16 cellular contexts compared by ENCODE assay signal in genomic region chr16:73031155-73031866, GRCh38. TPM values are rescaled to one million over a fixed set of nuclear protein-coding genes. Genes with fewer than 3 reads are reported as not detected.
A peak's percentile ranks its signal among the peaks of the same experiment; 100 is the strongest.
DNase-seq lines count a peak whose midpoint lies in the region; TF ChIP-seq lines count a peak whose summit lies in the region.
"Had no signal": no experiment of that assay in that cellular context is flagged by ENCODE, and none has a peak within 500 bp of the region (broad histone marks: within the 10 kb centered on the region; RNA-seq: fewer than 3 reads in every experiment).

No MANE protein-coding gene starts in this region.

- CTCF ChIA-PET in mammary epithelial cell (lab: Charles Lee; ENCODE audit: low non-redundant PET), result no interaction called here

- H3K27me3 Mint-ChIP-seq in endothelial cell (ENCODE audit: unreplicated experiment) (peaks cover 25% of the 10 kb centered on the region), osteocyte (ENCODE audit: unreplicated experiment) (no peaks in the 10 kb centered on the region)

- peaks cover 63% of the 10 kb centered on the region for H3K4me1 Mint-ChIP-seq in endothelial cell (ENCODE audit: unreplicated experiment)
- H3K4me1 Mint-ChIP-seq in osteocyte (ENCODE audit: unreplicated experiment), result peaks cover 94% of the 10 kb centered on the region

- H3K9me3 ChIP-seq in BLaER1 treated with 17β-estradiol and CSF1 and Interleukin-3, amounts not matched to agents 10 nM and 100 nM (replicated peaks in 1 of 11), result no peaks in the 10 kb centered on the region
- no peaks in the 10 kb centered on the region for H3K9me3 ChIP-seq in Loucy (ENCODE audit: insufficient read depth, low read depth, low read length)
- no peaks in the 10 kb centered on the region for H3K9me3 ChIP-seq in mammary epithelial cell (replicated peaks; ENCODE audit: insufficient read depth, low read length)
- H3K9me3 ChIP-seq: adrenal gland, heart left ventricle, SJCRH30 had no signal

- BruUV-seq in mammary epithelial cell (replicated peaks; lab: Mats Ljungman, UMichigan), result no TSS peak

- peak overlapping the region; percentile 52 for H3K4me3 Mint-ChIP-seq in endothelial cell (ENCODE audit: unreplicated experiment)
- H3K4me3 Mint-ChIP-seq in osteocyte (ENCODE audit: unreplicated experiment), result no peak overlapping the region

- H3K27ac Mint-ChIP-seq in endothelial cell (ENCODE audit: unreplicated experiment), result no peak overlapping the region
- H3K27ac Mint-ChIP-seq in osteocyte (ENCODE audit: unreplicated experiment), result peak overlapping the region; percentile 92

- peaks cover 56% of the 10 kb centered on the region; the same call in 1 of the 2 replicates for H3K79me2 ChIP-seq in Loucy (ENCODE audit: insufficient read depth, low read length)
- H3K79me2 ChIP-seq in mammary epithelial cell (ENCODE audit: insufficient read depth, low read length), result peaks cover 85% of the 10 kb centered on the region

- dilution Hi-C loops in mammary epithelial cell (cut with HindIII; ENCODE audit: low sequenced_read_pairs), result no loop called here

- WGBS in mammary epithelial cell (ENCODE audit: low coverage, missing lambda C conversion rate), result 90% methylated on average over 20 of the region's 21 CpGs

- no peaks in the 10 kb centered on the region for H3K9me2 ChIP-seq in Loucy (replicated peaks; ENCODE audit: low read depth, low read length)

- no peak overlapping the region for H2AFZ ChIP-seq in Loucy (ENCODE audit: low read length)
- no peak overlapping the region for H2AFZ ChIP-seq in mammary epithelial cell (ENCODE audit: low read depth, low read length)

- H4K20me1 ChIP-seq in BLaER1 treated with 17β-estradiol and CSF1 and Interleukin-3, amounts not matched to agents 10 nM and 100 nM, result peaks cover 0 to 95% (median 0%) of the 10 kb centered on the region in 11 experiments; a peak in 8 of 22 replicates
- no peaks in the 10 kb centered on the region for H4K20me1 ChIP-seq in Loucy (ENCODE audit: insufficient read depth, low read length, poor library complexity, severe bottlenecking)
- no peaks in the 10 kb centered on the region for H4K20me1 ChIP-seq in mammary epithelial cell (ENCODE audit: insufficient read depth, low read length)

- intact Hi-C loops in mammary epithelial cell (cut with micrococcal nuclease), result no loop called here

- in situ Hi-C loops in mammary epithelial cell (cut with MboI; ENCODE audit: low sequenced_read_pairs in 2 of 2), result no loop called here

- H3K4me1 ChIP-seq in BLaER1 treated with 17β-estradiol and CSF1 and Interleukin-3, amounts not matched to agents 10 nM and 100 nM, result peaks cover 33 to 64% (median 51%) of the 10 kb centered on the region in 10 experiments
- H3K4me1 ChIP-seq in Loucy (ENCODE audit: insufficient read depth, low read length, poor library complexity, severe bottlenecking), result peaks cover 37% of the 10 kb centered on the region
- H3K4me1 ChIP-seq in mammary epithelial cell (ENCODE audit: insufficient read depth, low read length), result no peaks in the 10 kb centered on the region

- TF ChIP-seq CTCF in Loucy (conservative IDR thresholded peaks at IDR 0.05; ENCODE audit: low read length) (peak; percentile 21; the same call in 1 of the 2 replicates), endothelial cell (IDR thresholded peaks at IDR 0.05; ENCODE audit: unreplicated experiment) (peak; percentile 16), osteocyte (IDR thresholded peaks at IDR 0.05) (peak; percentile 17), mammary epithelial cell (conservative IDR thresholded peaks at IDR 0.05 in 1 of 2, IDR thresholded peaks at IDR 0.05 in 1 of 2; ENCODE audit: extremely low read depth in 1 of 2, insufficient read depth in 1 of 2, low read depth in 1 of 2, low read length in 2 of 2) (no peak)

- peaks cover 28 to 69% (median 60%) of the 10 kb centered on the region in 11 experiments for H3K27me3 ChIP-seq in BLaER1 treated with 17β-estradiol and CSF1 and Interleukin-3, amounts not matched to agents 10 nM and 100 nM
- H3K27me3 ChIP-seq in Loucy (ENCODE audit: insufficient read depth, low read length, poor library complexity, severe bottlenecking), result no peaks in the 10 kb centered on the region
- H3K27me3 ChIP-seq in mammary epithelial cell (ENCODE audit: insufficient read depth, low read length), result no peaks in the 10 kb centered on the region
- H3K27me3 ChIP-seq: adrenal gland, heart left ventricle, SJCRH30 had no signal

- peak overlapping the region; percentile 55 to 96 (median 80) for H3K4me2 ChIP-seq in BLaER1 treated with 17β-estradiol and CSF1 and Interleukin-3, amounts not matched to agents 10 nM and 100 nM
- H3K4me2 ChIP-seq in Loucy (ENCODE audit: low read depth, low read length, poor library complexity, severe bottlenecking) (no peak overlapping the region), mammary epithelial cell (ENCODE audit: insufficient read depth, low read depth, low read length) (no peak overlapping the region)

- H3K36me3 Mint-ChIP-seq in endothelial cell (ENCODE audit: low read depth, unreplicated experiment) (no peaks in the 10 kb centered on the region), osteocyte (ENCODE audit: unreplicated experiment) (peaks cover 10% of the 10 kb centered on the region)

- H3K4me3 ChIP-seq in BLaER1 treated with 17β-estradiol and CSF1 and Interleukin-3, amounts not matched to agents 10 nM and 100 nM, result no peak overlapping the region
- no peak overlapping the region for H3K4me3 ChIP-seq in Loucy (ENCODE audit: low read length, poor library complexity, severe bottlenecking)
- no peak overlapping the region for H3K4me3 ChIP-seq in mammary epithelial cell (replicated peaks in 1 of 3; ENCODE audit: insufficient read depth in 1 of 3, low read depth in 2 of 3, low read length in 3 of 3)
- H3K4me3 ChIP-seq: adrenal gland, heart left ventricle had no signal

- DNase-seq in endothelial cell (ENCODE audit: low spot score), result no peak
- no peak for DNase-seq in osteocyte (ENCODE audit: extremely low spot score, unreplicated experiment)
- DNase-seq in mammary epithelial cell, result no peak
- DNase-seq in activated CD8-positive, alpha-beta memory T cell treated with anti-CD3 and anti-CD28 coated beads, Interleukin-2, amount 50 U/mL, for 48 hours, result no peak
- DNase-seq in SKM-1 treated with dmso at 0.1 percent for 144 hours (lab: John Stamatoyannopoulos, UW; ENCODE audit: unreplicated experiment), result no peak
- DNase-seq in stimulated activated naive CD4-positive, alpha-beta T cell treated with Interleukin-2 at 50 U/mL for 16 hours (lab: John Stamatoyannopoulos, UW), result no peak
- DNase-seq: adrenal gland; effector CD4-positive, alpha-beta T cell; heart left ventricle; NCI-H1092 treated with DMSO at 0.1 percent for 48 hours; NCI-H510A; posterior cingulate gyrus; SJCRH30; stimulated activated CD4-positive, alpha-beta T cell treated with anti-CD3 and anti-CD28 coated beads, Interleukin-4, amount 100 ng/mL, for 24 hours had no signal

- no peak overlapping the region for H3K27ac ChIP-seq in BLaER1 treated with 17β-estradiol and CSF1 and Interleukin-3, amounts not matched to agents 10 nM and 100 nM
- H3K27ac ChIP-seq in mammary epithelial cell (ENCODE audit: insufficient read depth, low read depth, low read length), result no peak overlapping the region
- H3K27ac ChIP-seq: adrenal gland, SJCRH30 had no signal

- H3K9me3 Mint-ChIP-seq in endothelial cell (ENCODE audit: unreplicated experiment) (no peaks in the 10 kb centered on the region), osteocyte (ENCODE audit: unreplicated experiment) (no peaks in the 10 kb centered on the region)

- H3F3A ChIP-seq in Loucy (ENCODE audit: low read depth), result no peaks in the 10 kb centered on the region

- peaks cover 0 to 16% (median 0%) of the 10 kb centered on the region in 11 experiments; a peak in 1 of 22 replicates for H3K36me3 ChIP-seq in BLaER1 treated with 17β-estradiol and CSF1 and Interleukin-3, amounts not matched to agents 10 nM and 100 nM
- no peaks in the 10 kb centered on the region for H3K36me3 ChIP-seq in Loucy (ENCODE audit: insufficient read depth, low read length)
- H3K36me3 ChIP-seq in mammary epithelial cell (ENCODE audit: insufficient read depth, low read length), result no peaks in the 10 kb centered on the region
- H3K36me3 ChIP-seq: adrenal gland, heart left ventricle, SJCRH30 had no signal

- no peak overlapping the region for H3K9ac ChIP-seq in BLaER1 treated with 17β-estradiol and CSF1 and Interleukin-3, amounts not matched to agents 10 nM and 100 nM
- H3K9ac ChIP-seq in Loucy (ENCODE audit: low read depth, low read length, poor library complexity, severe bottlenecking), result no peak overlapping the region
- no peak overlapping the region for H3K9ac ChIP-seq in mammary epithelial cell (ENCODE audit: insufficient read depth, low read length)

RNA-seq across cellular contexts. Expression of gene ZFHX3, which starts 16.6 kb away (rescaled TPM):
- total RNA-seq in endothelial cell (ENCODE audit: unreplicated experiment) (17.7 TPM), osteocyte (89.1 and 97.0 TPM in 2 replicates), mammary epithelial cell (10 to 100 TPM in 1 of 2 donors, 1 to 10 TPM in 1; 6.7 to 11.3 TPM)
- polyA plus RNA-seq in mammary epithelial cell, result 1.5 TPM
- polyA minus RNA-seq in mammary epithelial cell, result 11.4 TPM

Comparison
In these comparisons a context has a peak if more than half of its experiments do, and no peak if none do; other contexts are left out.
1. H3K4me2 ChIP-seq: peak in BLaER1 treated with 17β-estradiol and CSF1 and Interleukin-3, amounts not matched to agents 10 nM and 100 nM (11 of 11); none in Loucy (single experiment) and mammary epithelial cell (single experiment).
2. CTCF ChIP-seq: peak in Loucy (single experiment), endothelial cell (single experiment) and osteocyte (single experiment); none in mammary epithelial cell (0 of 2).